21 cellular contexts compared by ENCODE assay signal in the genomic region with DNA sequence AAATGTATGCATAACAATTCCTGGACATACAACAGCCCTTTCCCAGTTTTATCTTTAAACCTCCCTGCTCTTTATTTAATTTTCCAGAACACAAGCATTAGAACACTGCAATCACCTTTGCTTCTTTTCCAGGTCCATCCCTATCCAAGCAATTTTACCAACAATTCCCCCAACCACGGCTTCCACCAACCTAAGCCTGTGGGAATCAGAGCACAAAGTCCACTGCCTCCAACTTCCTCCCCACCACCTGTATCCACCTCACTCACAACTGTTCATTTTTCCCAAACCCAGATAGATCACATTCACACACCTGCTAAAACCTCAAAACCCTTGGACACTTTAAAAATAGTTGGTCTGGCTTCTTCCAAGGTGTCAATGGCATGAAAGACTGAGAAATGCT. TPM values are rescaled to one million over a fixed set of nuclear protein-coding genes. Genes with fewer than 3 reads are reported as not detected.
A peak's percentile ranks its signal among the peaks of the same experiment; 100 is the strongest.
DNase-seq lines count a peak whose midpoint lies in the region; ATAC-seq and TF ChIP-seq lines count a peak whose summit lies in the region.
"Had no signal": no experiment of that assay in that cellular context is flagged by ENCODE, and none has a peak within 500 bp of the region (broad histone marks: within the 10 kb centered on the region; RNA-seq: fewer than 3 reads in every experiment).

No MANE protein-coding gene starts in this region.

- H3K36me3 ChIP-seq in CD8-positive, alpha-beta memory T cell (ENCODE audit: insufficient read depth, low read length), result no peaks in the 10 kb centered on the region
- peaks cover 5% of the 10 kb centered on the region for H3K36me3 ChIP-seq in OCI-LY3 (replicated peaks; ENCODE audit: low read depth, low read length)
- H3K36me3 ChIP-seq: sigmoid colon had no signal

- peak overlapping the region in 6 of 8 donors; percentile 7 to 64 (median 18) for H3K27ac Mint-ChIP-seq in CD8-positive, alpha-beta memory T cell
- H3K27ac Mint-ChIP-seq in effector memory CD8-positive, alpha-beta T cell, result peak overlapping the region; percentile 13 to 15
- H3K27ac Mint-ChIP-seq in stimulated activated effector memory CD8-positive, alpha-beta T cell treated with anti-CD3 and anti-CD28 coated beads, Interleukin-12 subunit alpha, Interleukin-12 subunit beta, amount 100 ng/mL, for 72 hours, result peak overlapping the region; percentile 42
- H3K27ac Mint-ChIP-seq: natural killer cell treated with Interleukin-12 subunit alpha and Interleukin-12 subunit beta and Interleukin-15 and Interleukin-18, amount 100 ng/mL, for 72 hours had no signal

- H3K4me1 Mint-ChIP-seq in CD8-positive, alpha-beta memory T cell, result peaks cover 74 to 97% (median 94%) of the 10 kb centered on the region in 3 donors
- peaks cover 53 to 66% of the 10 kb centered on the region in 2 donors for H3K4me1 Mint-ChIP-seq in effector memory CD8-positive, alpha-beta T cell (ENCODE audit: low read depth in 2 of 2)
- H3K4me1 Mint-ChIP-seq in stimulated activated effector memory CD8-positive, alpha-beta T cell treated with anti-CD3 and anti-CD28 coated beads, Interleukin-12 subunit alpha, Interleukin-12 subunit beta, amount 100 ng/mL, for 72 hours, result peaks cover 62% of the 10 kb centered on the region

- H3K4me2 ChIP-seq in OCI-LY3 (ENCODE audit: low read length), result peak overlapping the region; percentile 25
- H3K4me2 ChIP-seq: SK-N-SH had no signal

- peak overlapping the region in 5 of 7 donors; percentile 19 to 29 (median 23) for H3K4me3 Mint-ChIP-seq in CD8-positive, alpha-beta memory T cell
- no peak overlapping the region for H3K4me3 Mint-ChIP-seq in effector memory CD8-positive, alpha-beta T cell
- no peak overlapping the region for H3K4me3 Mint-ChIP-seq in stimulated activated effector memory CD8-positive, alpha-beta T cell treated with anti-CD3 and anti-CD28 coated beads, Interleukin-12 subunit alpha, Interleukin-12 subunit beta, amount 100 ng/mL, for 72 hours
- H3K4me3 Mint-ChIP-seq: natural killer cell treated with Interleukin-12 subunit alpha and Interleukin-12 subunit beta and Interleukin-15 and Interleukin-18, amount 100 ng/mL, for 72 hours had no signal

- H3K36me3 Mint-ChIP-seq in CD8-positive, alpha-beta memory T cell, result peaks cover 0 to 22% (median 7%) of the 10 kb centered on the region in 3 donors
- H3K36me3 Mint-ChIP-seq in effector memory CD8-positive, alpha-beta T cell (ENCODE audit: insufficient read depth), result peaks cover 29% of the 10 kb centered on the region
- peaks cover 18% of the 10 kb centered on the region for H3K36me3 Mint-ChIP-seq in stimulated activated effector memory CD8-positive, alpha-beta T cell treated with anti-CD3 and anti-CD28 coated beads, Interleukin-12 subunit alpha, Interleukin-12 subunit beta, amount 100 ng/mL, for 72 hours
- H3K36me3 Mint-ChIP-seq: natural killer cell treated with Interleukin-12 subunit alpha and Interleukin-12 subunit beta and Interleukin-15 and Interleukin-18, amount 100 ng/mL, for 72 hours had no signal

- H3K9ac ChIP-seq in OCI-LY3 (ENCODE audit: low read length), result no peak overlapping the region
- H3K9ac ChIP-seq: SK-N-SH had no signal

- H3K27me3 ChIP-seq in CD8-positive, alpha-beta memory T cell (ENCODE audit: insufficient read depth, low read length, poor library complexity, severe bottlenecking), result no peaks in the 10 kb centered on the region
- H3K27me3 ChIP-seq in OCI-LY3 (ENCODE audit: low read depth, low read length), result no peaks in the 10 kb centered on the region
- H3K27me3 ChIP-seq: gastroesophageal sphincter, sigmoid colon, tibial artery had no signal

- no peak for DNase-seq in CD8-positive, alpha-beta memory T cell
- DNase-seq in effector memory CD8-positive, alpha-beta T cell, result no peak
- DNase-seq in stimulated activated effector memory CD8-positive, alpha-beta T cell treated with anti-CD3 and anti-CD28 coated beads, Interleukin-12 subunit alpha, Interleukin-12 subunit beta, amount 100 ng/mL, for 72 hours (ENCODE audit: low spot score in 2 of 2), result no peak
- no peak for DNase-seq in SIG-M5 (lab: John Stamatoyannopoulos, UW)
- DNase-seq in DMS114 treated with DMSO at 0.1 percent for 48 hours (lab: John Stamatoyannopoulos, UW; ENCODE audit: unreplicated experiment), result no peak
- DNase-seq: anterior cingulate cortex; Calu3; effector CD4-positive, alpha-beta T cell; kidney; NCI-H2081 treated with DMSO at 0.1 percent for 48 hours; NCI-H446 treated with DMSO at 0.1 percent for 48 hours; sigmoid colon; SK-N-SH; T1000; tibial artery had no signal

- no peak for TF ChIP-seq CTCF in OCI-LY3 (IDR thresholded peaks at IDR 0.05; ENCODE audit: low read depth, low read length)

- no peaks in the 10 kb centered on the region for H3K9me3 ChIP-seq in CD8-positive, alpha-beta memory T cell (ENCODE audit: low read length)
- H3K9me3 ChIP-seq in OCI-LY3 (ENCODE audit: insufficient read depth, low read length), result no peaks in the 10 kb centered on the region
- H3K9me3 ChIP-seq: gastroesophageal sphincter, sigmoid colon, SK-N-SH, tibial artery had no signal

- POLR2A ChIA-PET in CD8-positive, alpha-beta memory T cell (lab: Charles Lee), result no interaction called here

- ATAC-seq in effector memory CD8-positive, alpha-beta T cell (replicated peaks), result no peak
- no peak for ATAC-seq in stimulated activated effector memory CD8-positive, alpha-beta T cell treated with anti-CD3 and anti-CD28 coated beads, Interleukin-12 subunit alpha, Interleukin-12 subunit beta, amount 100 ng/mL, for 72 hours
- no peak for ATAC-seq in HG02970 (IDR thresholded peaks at IDR 0.05; ENCODE audit: low FRiP score, unreplicated experiment)
- ATAC-seq: activated CD4-positive, CD25-positive, alpha-beta regulatory T cell treated with anti-CD3 and anti-CD28 coated beads, Interleukin-2, amount 50 U/mL, for 24 hours; gastroesophageal sphincter; natural killer cell treated with Interleukin-12 subunit alpha and Interleukin-12 subunit beta and Interleukin-15 and Interleukin-18, amount 100 ng/mL, for 72 hours had no signal

- H3K4me1 ChIP-seq in CD8-positive, alpha-beta memory T cell (ENCODE audit: insufficient read depth, low read length), result peaks cover 68% of the 10 kb centered on the region
- H3K4me1 ChIP-seq in OCI-LY3 (ENCODE audit: low read length), result peaks cover 56% of the 10 kb centered on the region

- no peaks in the 10 kb centered on the region for H3K9me3 Mint-ChIP-seq in CD8-positive, alpha-beta memory T cell
- no peaks in the 10 kb centered on the region for H3K9me3 Mint-ChIP-seq in effector memory CD8-positive, alpha-beta T cell
- no peaks in the 10 kb centered on the region for H3K9me3 Mint-ChIP-seq in stimulated activated effector memory CD8-positive, alpha-beta T cell treated with anti-CD3 and anti-CD28 coated beads, Interleukin-12 subunit alpha, Interleukin-12 subunit beta, amount 100 ng/mL, for 72 hours
- H3K9me3 Mint-ChIP-seq: memory B cell; natural killer cell treated with Interleukin-12 subunit alpha and Interleukin-12 subunit beta and Interleukin-15 and Interleukin-18, amount 100 ng/mL, for 72 hours had no signal

- CTCF ChIA-PET in CD8-positive, alpha-beta memory T cell (lab: Charles Lee), result no interaction called here

- H3K4me3 ChIP-seq in CD8-positive, alpha-beta memory T cell (ENCODE audit: low read length), result no peak overlapping the region
- H3K4me3 ChIP-seq in OCI-LY3 (ENCODE audit: low read length), result no peak overlapping the region
- H3K4me3 ChIP-seq: gastroesophageal sphincter, sigmoid colon, tibial artery had no signal

- H4K20me1 ChIP-seq in OCI-LY3 (ENCODE audit: insufficient read depth, low read length), result peaks cover 88% of the 10 kb centered on the region

- no peak overlapping the region for H2AFZ ChIP-seq in OCI-LY3 (ENCODE audit: low read depth, low read length)

- no peaks in the 10 kb centered on the region for H3K27me3 Mint-ChIP-seq in CD8-positive, alpha-beta memory T cell
- no peaks in the 10 kb centered on the region for H3K27me3 Mint-ChIP-seq in effector memory CD8-positive, alpha-beta T cell
- H3K27me3 Mint-ChIP-seq: memory B cell; natural killer cell treated with Interleukin-12 subunit alpha and Interleukin-12 subunit beta and Interleukin-15 and Interleukin-18, amount 100 ng/mL, for 72 hours had no signal

- no peak overlapping the region for H3K27ac ChIP-seq in CD8-positive, alpha-beta memory T cell (ENCODE audit: low read depth, low read length)
- no peak overlapping the region for H3K27ac ChIP-seq in OCI-LY3 (ENCODE audit: low read length)
- H3K27ac ChIP-seq: gastroesophageal sphincter, sigmoid colon, tibial artery had no signal

- peaks cover 88% of the 10 kb centered on the region for H3K79me2 ChIP-seq in OCI-LY3 (ENCODE audit: low read length)

RNA-seq across cellular contexts. Expression of a gene that starts 39.5 kb away (rescaled TPM):
- 10 to 100 TPM; 32.6 to 32.9 TPM for total RNA-seq in CD8-positive, alpha-beta memory T cell
- polyA plus RNA-seq in CD8-positive, alpha-beta memory T cell, result 56.2 TPM

Comparison
In these comparisons a context has a peak if more than half of its experiments do, and no peak if none do; other contexts are left out.
1. H3K4me3 Mint-ChIP-seq: peak in CD8-positive, alpha-beta memory T cell (5 of 7); none in effector memory CD8-positive, alpha-beta T cell (0 of 2) and stimulated activated effector memory CD8-positive, alpha-beta T cell treated with anti-CD3 and anti-CD28 coated beads, Interleukin-12 subunit alpha, Interleukin-12 subunit beta, amount 100 ng/mL, for 72 hours (single experiment).
2. Peak in every context shown above with its lines, with median percentiles within 50 percentile points of each other: H3K27ac Mint-ChIP-seq.